Comparison of ENCODE assay signal across 10 cellular contexts in genomic region chr11:134578807-134579708, GRCh38.
DNase-seq lines count a peak whose midpoint lies in the region; ATAC-seq and TF ChIP-seq lines count a peak whose summit lies in the region.
"Had no signal": no experiment of that assay in that cellular context is flagged by ENCODE, and none has a peak within 500 bp of the region (broad histone marks: within the 10 kb centered on the region; RNA-seq: fewer than 3 reads in every experiment).

No MANE protein-coding gene starts in this region.

- H3F3A ChIP-seq in PC-9 (ENCODE audit: insufficient read depth, low read depth) (no peaks in the 10 kb centered on the region), PC-3 (ENCODE audit: low read length, unreplicated experiment) (no peaks in the 10 kb centered on the region)

- H3K27ac ChIP-seq in DND-41 (ENCODE audit: low read length) (no peak overlapping the region), PC-9 (no peak overlapping the region), ovary (no peak overlapping the region), PC-3 (ENCODE audit: low read length) (no peak overlapping the region)
- H3K27ac ChIP-seq: heart left ventricle had no signal

- POLR2A ChIA-PET in PC-9 (lab: Charles Lee; ENCODE audit: unreplicated experiment) (no interaction called here), PC-3 (lab: Charles Lee; ENCODE audit: unreplicated experiment) (no interaction called here)

- BruUV-seq in PC-9 (replicated peaks; lab: Mats Ljungman, UMichigan) (no TSS peak), PC-3 (replicated peaks; lab: Mats Ljungman, UMichigan) (no TSS peak)

- H3K27me3 ChIP-seq in DND-41 (ENCODE audit: insufficient read depth, low read length, poor library complexity) (no peaks in the 10 kb centered on the region), PC-9 (ENCODE audit: insufficient read depth, low read depth) (peaks cover 93% of the 10 kb centered on the region), ovary (no peaks in the 10 kb centered on the region), PC-3 (ENCODE audit: low read length) (peaks cover 46% of the 10 kb centered on the region)

- no peak for TF ChIP-seq POLR2A in ovary (IDR thresholded peaks at IDR 0.05)

- H3K9ac ChIP-seq in DND-41 (ENCODE audit: low read depth, low read length) (no peak overlapping the region), PC-3 (ENCODE audit: low read length) (no peak overlapping the region)

- intact Hi-C loops in PC-9 (cut with micrococcal nuclease; ENCODE audit: unreplicated experiment): no loop called here
- intact Hi-C loops in ovary (cut with DNase I): no loop called here
- intact Hi-C loops in PC-3 (cut with micrococcal nuclease): no loop called here

- H3K9me3 ChIP-seq in DND-41 (ENCODE audit: insufficient read depth, low read length, severe bottlenecking): no peaks in the 10 kb centered on the region
- H3K9me3 ChIP-seq in PC-9 (ENCODE audit: insufficient read depth, low read depth): no peaks in the 10 kb centered on the region
- H3K9me3 ChIP-seq in ovary: no peaks in the 10 kb centered on the region
- no peaks in the 10 kb centered on the region for H3K9me3 ChIP-seq in PC-3 (ENCODE audit: low read length)
- H3K9me3 ChIP-seq: heart left ventricle had no signal

- TF ChIP-seq CTCF in DND-41 (IDR thresholded peaks at IDR 0.05; ENCODE audit: borderline replicate concordance, extremely low read depth, low read length, poor library complexity, severe bottlenecking): peak; percentile 57
- TF ChIP-seq CTCF in PC-9 (conservative IDR thresholded peaks at IDR 0.05): peak; percentile 41; the same call in 1 of the 2 replicates
- TF ChIP-seq CTCF in ovary (IDR thresholded peaks at IDR 0.05): no peak
- TF ChIP-seq CTCF in PC-3 (conservative IDR thresholded peaks at IDR 0.05; ENCODE audit: low read depth, low read length): no peak

- no peak overlapping the region for H3K4me2 ChIP-seq in DND-41 (ENCODE audit: insufficient read depth, low read length)
- H3K4me2 ChIP-seq in PC-9: no peak overlapping the region
- no peak overlapping the region for H3K4me2 ChIP-seq in PC-3 (ENCODE audit: low read length)

- H3K79me2 ChIP-seq in DND-41 (ENCODE audit: insufficient read depth, low read length) (no peaks in the 10 kb centered on the region), PC-9 (ENCODE audit: low read depth) (no peaks in the 10 kb centered on the region), PC-3 (ENCODE audit: low read length) (no peaks in the 10 kb centered on the region)

- DNase-seq in D341Med (ENCODE audit: low spot score): peak; percentile 81
- DNase-seq in DND-41: peak; percentile 24
- DNase-seq in PC-9: peak in 1 of 2 experiments; percentile 7
- no peak for DNase-seq in left lobe of liver (ENCODE audit: low spot score)
- DNase-seq in ovary: no peak
- no peak for DNase-seq in PC-3
- DNase-seq: effector CD4-positive, alpha-beta T cell; NCI-H510A had no signal

- no peaks in the 10 kb centered on the region for H3K36me3 ChIP-seq in DND-41 (ENCODE audit: insufficient read depth, low read length)
- H3K36me3 ChIP-seq in PC-9 (ENCODE audit: low read depth): no peaks in the 10 kb centered on the region
- H3K36me3 ChIP-seq in ovary: no peaks in the 10 kb centered on the region
- H3K36me3 ChIP-seq in PC-3 (ENCODE audit: low read depth, low read length): no peaks in the 10 kb centered on the region
- H3K36me3 ChIP-seq: heart left ventricle had no signal

- TF ChIP-seq EP300 in ovary (IDR thresholded peaks at IDR 0.05): no peak

- CTCF ChIA-PET in PC-9 (lab: Charles Lee) (no interaction called here), PC-3 (lab: Charles Lee) (no interaction called here)

- 75 to 84% (median 76%) methylated on average over 22 of the region's 22 CpGs for WGBS in ovary, 3 donors

- H3K9me2 ChIP-seq in PC-9 (ENCODE audit: insufficient read depth) (no peaks in the 10 kb centered on the region), PC-3 (replicated peaks; ENCODE audit: low read length) (no peaks in the 10 kb centered on the region)

- no peak overlapping the region for H3K4me3 ChIP-seq in DND-41 (ENCODE audit: low read depth in 1 of 2, low read length in 2 of 2)
- no peak overlapping the region for H3K4me3 ChIP-seq in PC-9
- no peak overlapping the region for H3K4me3 ChIP-seq in ovary
- no peak overlapping the region for H3K4me3 ChIP-seq in PC-3 (ENCODE audit: low read length)
- H3K4me3 ChIP-seq: heart left ventricle had no signal

- peak; percentile 45; the same call in 2 of the 3 replicates for ATAC-seq in DND-41 (ENCODE audit: insufficient read depth, low read depth)
- peak; percentile 85 for ATAC-seq in left lobe of liver
- no peak for ATAC-seq in PC-3
- ATAC-seq in HG03378 (IDR thresholded peaks at IDR 0.05; ENCODE audit: unreplicated experiment): no peak
- ATAC-seq: heart left ventricle had no signal

- peaks cover 17% of the 10 kb centered on the region for H3K4me1 ChIP-seq in DND-41 (ENCODE audit: insufficient read depth, low read length)
- 0 out of 2 replicates have a peak, but pooled peaks cover 4% of the 10 kb centered on the region for H3K4me1 ChIP-seq in PC-9 (replicated peaks; ENCODE audit: insufficient read depth)
- H3K4me1 ChIP-seq in ovary (ENCODE audit: insufficient read depth): no peaks in the 10 kb centered on the region
- no peaks in the 10 kb centered on the region for H3K4me1 ChIP-seq in PC-3 (ENCODE audit: insufficient read depth, low read length)

- no peak overlapping the region for H2AFZ ChIP-seq in DND-41 (ENCODE audit: low read depth, low read length)
- H2AFZ ChIP-seq in PC-9: no peak overlapping the region
- H2AFZ ChIP-seq in PC-3 (ENCODE audit: low read length): no peak overlapping the region

- H4K20me1 ChIP-seq in DND-41 (ENCODE audit: insufficient read depth, low read length) (no peaks in the 10 kb centered on the region), PC-9 (ENCODE audit: insufficient read depth) (no peaks in the 10 kb centered on the region), PC-3 (ENCODE audit: low read length) (no peaks in the 10 kb centered on the region)

Comparison
In these comparisons a context has a peak if more than half of its experiments do, and no peak if none do; other contexts are left out.
1. DNase-seq: peak in D341Med (single experiment) and DND-41 (single experiment); none in left lobe of liver (single experiment), ovary (0 of 5) and PC-3 (single experiment).
2. ATAC-seq: peak in DND-41 (single experiment) and left lobe of liver (single experiment); none in PC-3 (single experiment) and HG03378 (single experiment).
3. CTCF ChIP-seq: peak in DND-41 (single experiment) and PC-9 (single experiment); none in ovary (0 of 3) and PC-3 (single experiment).